Comparison of ENCODE assay signal across 26 cellular contexts in the genomic region with DNA sequence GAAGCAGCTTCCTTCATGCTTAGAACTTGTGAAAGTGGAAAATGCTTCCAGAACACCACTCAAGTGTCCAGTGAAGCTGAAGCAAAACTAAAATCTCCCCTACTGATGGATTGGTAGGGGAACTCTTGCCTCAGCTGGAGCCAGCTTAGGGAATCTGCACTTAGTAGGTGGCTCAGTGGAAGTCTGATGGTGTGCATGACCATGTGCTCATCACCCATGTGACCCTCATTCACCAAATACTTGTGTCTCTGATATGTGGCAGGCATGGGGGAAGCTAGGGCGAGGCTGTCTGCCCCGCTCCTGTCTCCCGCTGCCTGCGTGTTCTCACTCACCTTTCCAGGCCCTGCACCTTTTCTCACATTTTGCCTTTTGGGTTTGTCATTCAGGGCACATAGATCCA. TPM values are rescaled to one million over a fixed set of nuclear protein-coding genes. Genes with fewer than 3 reads are reported as not detected.
DNase-seq lines count a peak whose midpoint lies in the region; ATAC-seq, FAIRE-seq and TF ChIP-seq lines count a peak whose summit lies in the region.
"Had no signal": no experiment of that assay in that cellular context is flagged by ENCODE, and none has a peak within 500 bp of the region (broad histone marks: within the 10 kb centered on the region; RNA-seq: fewer than 3 reads in every experiment).

No MANE protein-coding gene starts in this region.

- H4K5ac ChIP-seq in mesendoderm (ENCODE audit: low read length), result peak overlapping the region; percentile 42

- peak overlapping the region; percentile 58 for H2BK5ac ChIP-seq in mesendoderm (ENCODE audit: low read length)

- H3K79me2 ChIP-seq in astrocyte (ENCODE audit: insufficient read depth, low read length) (peaks cover 100% of the 10 kb centered on the region), mesendoderm (ENCODE audit: control insufficient read depth, insufficient read depth, low read length) (peaks cover 69% of the 10 kb centered on the region)

- intact Hi-C loops in sigmoid colon (cut with DNase I), result loop anchor here (2.0 kb wide), 1 partner anchor 203 kb away; no protein-coding TSS in a partner anchor

- H3K23ac ChIP-seq in mesendoderm (ENCODE audit: low read length), result no peak overlapping the region

- TF ChIP-seq CTCF in astrocyte (IDR thresholded peaks at IDR 0.05; ENCODE audit: insufficient read depth, low read depth, low read length) (no peak), sigmoid colon (IDR thresholded peaks at IDR 0.05) (no peak)

- peak overlapping the region; percentile 5 for H2AK5ac ChIP-seq in mesendoderm (ENCODE audit: low read length)

- TF ChIP-seq POLR2A in sigmoid colon (IDR thresholded peaks at IDR 0.05), result no peak

- peaks cover 78% of the 10 kb centered on the region for H3K4me1 Mint-ChIP-seq in astrocyte (ENCODE audit: low read depth, unreplicated experiment)
- H3K4me1 Mint-ChIP-seq: memory B cell had no signal

- DNase-seq in astrocyte (ENCODE audit: low read depth) (no peak), mesendoderm (peak; percentile 62), sigmoid colon (no peak), GDM1 (lab: John Stamatoyannopoulos, UW) (no peak), AG08396 (ENCODE audit: low spot score) (no peak)
- DNase-seq: activated CD4-positive, alpha-beta memory T cell treated with anti-CD3 and anti-CD28 coated beads for 36 hours; activated CD4-positive, CD25-positive, alpha-beta regulatory T cell; activated effector memory CD4-positive, alpha-beta T cell treated with Interleukin-2 at 50 U/mL for 16 hours; activated naive CD8-positive, alpha-beta T cell treated with anti-CD3 and anti-CD28 coated beads, Interleukin-2, amount 10 ng/mL, durations not matched to agents 7 days and 5 days; CD8-positive, alpha-beta memory T cell; DMS53; effector memory CD4-positive, alpha-beta T cell; esophagus squamous epithelium; MG63; naive thymus-derived CD8-positive, alpha-beta T cell; NCI-H1436 treated with DMSO at 0.1 percent for 48 hours; NCI-H2171; NCI-H524 treated with DMSO at 0.1 percent for 48 hours; stimulated activated CD4-positive, alpha-beta T cell treated with anti-CD3 and anti-CD28 coated beads, Interleukin-2, amount 100 ng/mL, for 48 hours; stimulated activated naive CD4-positive, alpha-beta T cell had no signal

- no CpG with 5 or more reads among the region's 4 CpGs for WGBS in mesendoderm (ENCODE audit: extremely low coverage, insufficient coverage, low lambda C conversion rate)
- WGBS in sigmoid colon, 2 donors, result 97 to 98% methylated on average over 4 of the region's 4 CpGs

- peak overlapping the region; percentile 41 for H3K4ac ChIP-seq in mesendoderm (ENCODE audit: low read depth, low read length)

- H3K9me3 ChIP-seq in HUES48 (ENCODE audit: control insufficient read depth, insufficient read depth, low read length) (no peaks in the 10 kb centered on the region), astrocyte (ENCODE audit: insufficient read depth, low read depth, low read length) (no peaks in the 10 kb centered on the region), sigmoid colon (no peaks in the 10 kb centered on the region)
- H3K9me3 ChIP-seq: esophagus squamous epithelium, MG63, thoracic aorta had no signal

- no peak overlapping the region for H2AFZ ChIP-seq in astrocyte (ENCODE audit: low read depth, low read length)

- peak overlapping the region; percentile 91 for H3K18ac ChIP-seq in mesendoderm (ENCODE audit: low read length)

- H3K79me1 ChIP-seq in mesendoderm (ENCODE audit: low read length), result peaks cover 3% of the 10 kb centered on the region

- ATAC-seq in HG03460 (IDR thresholded peaks at IDR 0.05; ENCODE audit: unreplicated experiment) (no peak), HG03378 (IDR thresholded peaks at IDR 0.05; ENCODE audit: unreplicated experiment) (no peak)

- no peaks in the 10 kb centered on the region for H3K9me3 Mint-ChIP-seq in astrocyte (ENCODE audit: unreplicated experiment)
- H3K9me3 Mint-ChIP-seq: activated CD4-positive, alpha-beta memory T cell treated with anti-CD3 and anti-CD28 coated beads for 36 hours; activated naive CD8-positive, alpha-beta T cell treated with anti-CD3 and anti-CD28 coated beads, Interleukin-2, amount 10 ng/mL, durations not matched to agents 7 days and 5 days; CD8-positive, alpha-beta memory T cell had no signal

- H3K27me3 ChIP-seq in HUES48 (ENCODE audit: control insufficient read depth, insufficient read depth, low read length) (peaks cover 36% of the 10 kb centered on the region), astrocyte (ENCODE audit: insufficient read depth, low read length) (no peaks in the 10 kb centered on the region), mesendoderm (ENCODE audit: insufficient read depth, low read length, poor library complexity) (no peaks in the 10 kb centered on the region), sigmoid colon (no peaks in the 10 kb centered on the region)
- H3K27me3 ChIP-seq: esophagus squamous epithelium, MG63 had no signal

- H3K4me1 ChIP-seq in HUES48 (ENCODE audit: control insufficient read depth, insufficient read depth, low read length) (peaks cover 95% of the 10 kb centered on the region), astrocyte (ENCODE audit: insufficient read depth, low read length) (peaks cover 61% of the 10 kb centered on the region), mesendoderm (ENCODE audit: control insufficient read depth, low read depth, low read length) (peaks cover 35% of the 10 kb centered on the region), sigmoid colon (peaks cover 0 to 93% (median 64%) of the 10 kb centered on the region in 4 donors)

- peaks cover 74% of the 10 kb centered on the region for H4K20me1 ChIP-seq in astrocyte (ENCODE audit: insufficient read depth, low read length)

- H3K9ac ChIP-seq in HUES48 (ENCODE audit: low read depth, low read length) (no peak overlapping the region), astrocyte (ENCODE audit: low read length) (no peak overlapping the region), mesendoderm (ENCODE audit: low read length) (peak overlapping the region; percentile 31)

- H3K27ac ChIP-seq in HUES48 (ENCODE audit: low read depth, low read length), result peak overlapping the region; percentile 93
- H3K27ac ChIP-seq in astrocyte (ENCODE audit: low read depth, low read length), result no peak overlapping the region
- peak overlapping the region; percentile 42 for H3K27ac ChIP-seq in mesendoderm (ENCODE audit: low read depth, low read length)
- H3K27ac ChIP-seq in sigmoid colon, result peak overlapping the region in 3 of 4 donors; percentile 99
- H3K27ac ChIP-seq: HL-60, thoracic aorta had no signal

- H2BK15ac ChIP-seq in mesendoderm (replicated peaks; ENCODE audit: low read depth), result no peak overlapping the region

- H3K27ac Mint-ChIP-seq in astrocyte (ENCODE audit: unreplicated experiment), result peak overlapping the region; percentile 50
- H3K27ac Mint-ChIP-seq: activated CD4-positive, alpha-beta memory T cell treated with anti-CD3 and anti-CD28 coated beads for 36 hours; activated naive CD8-positive, alpha-beta T cell treated with anti-CD3 and anti-CD28 coated beads, Interleukin-2, amount 10 ng/mL, durations not matched to agents 7 days and 5 days; CD8-positive, alpha-beta memory T cell; memory B cell; naive thymus-derived CD8-positive, alpha-beta T cell had no signal

- H3K36me3 ChIP-seq in HUES48 (ENCODE audit: control insufficient read depth, insufficient read depth, low read length), result peaks cover 6% of the 10 kb centered on the region; the same call in 1 of the 2 replicates
- peaks cover 2% of the 10 kb centered on the region for H3K36me3 ChIP-seq in astrocyte (ENCODE audit: insufficient read depth, low read length)
- no peaks in the 10 kb centered on the region for H3K36me3 ChIP-seq in mesendoderm (ENCODE audit: control insufficient read depth, insufficient read depth, low read length)
- no peaks in the 10 kb centered on the region for H3K36me3 ChIP-seq in sigmoid colon
- H3K36me3 ChIP-seq: esophagus squamous epithelium, thoracic aorta had no signal

- TF ChIP-seq EP300 in sigmoid colon (IDR thresholded peaks at IDR 0.05), result no peak

- peak overlapping the region; percentile 44; the same call in 1 of the 2 replicates for H3K4me3 ChIP-seq in HUES48 (ENCODE audit: low read depth, low read length)
- H3K4me3 ChIP-seq in astrocyte (ENCODE audit: insufficient read depth, low read depth, low read length), result no peak overlapping the region
- H3K4me3 ChIP-seq in mesendoderm (ENCODE audit: low read length), result no peak overlapping the region
- no peak overlapping the region for H3K4me3 ChIP-seq in sigmoid colon
- H3K4me3 ChIP-seq: MG63 had no signal

- H3K36me3 Mint-ChIP-seq in astrocyte (ENCODE audit: low read depth, unreplicated experiment), result peaks cover 3% of the 10 kb centered on the region
- H3K36me3 Mint-ChIP-seq: activated CD4-positive, alpha-beta memory T cell treated with anti-CD3 and anti-CD28 coated beads for 36 hours; activated naive CD8-positive, alpha-beta T cell treated with anti-CD3 and anti-CD28 coated beads, Interleukin-2, amount 10 ng/mL, durations not matched to agents 7 days and 5 days had no signal

- H3K4me2 ChIP-seq in astrocyte (ENCODE audit: low read length), result no peak overlapping the region
- no peak overlapping the region for H3K4me2 ChIP-seq in mesendoderm (ENCODE audit: low read length)

- peak overlapping the region; percentile 78 for H2BK120ac ChIP-seq in mesendoderm (ENCODE audit: low read depth, low read length)

- peak overlapping the region; percentile 57 for H3K56ac ChIP-seq in mesendoderm (ENCODE audit: low read length)

- no peaks in the 10 kb centered on the region for H3K27me3 Mint-ChIP-seq in astrocyte (ENCODE audit: low read depth, unreplicated experiment)

- peak overlapping the region; percentile 73 for H3K4me3 Mint-ChIP-seq in astrocyte (ENCODE audit: unreplicated experiment)
- H3K4me3 Mint-ChIP-seq: activated CD4-positive, alpha-beta memory T cell treated with anti-CD3 and anti-CD28 coated beads for 36 hours; activated naive CD8-positive, alpha-beta T cell treated with anti-CD3 and anti-CD28 coated beads, Interleukin-2, amount 10 ng/mL, durations not matched to agents 7 days and 5 days; memory B cell had no signal

- no peak for FAIRE-seq in astrocyte (lab: Jason Lieb, UNC)

- H4K8ac ChIP-seq in mesendoderm (ENCODE audit: low read depth, low read length), result no peak overlapping the region

RNA-seq across cellular contexts. Expression of a gene that starts 7.2 kb away (rescaled TPM):
- total RNA-seq in astrocyte (141 and 149 TPM in 2 replicates), sigmoid colon (100 to 1,000 TPM; 155 to 200 (median 186) TPM)
- polyA plus RNA-seq in mesendoderm (2013, experiment 1 of 2), result 57.5 TPM
- polyA plus RNA-seq in mesendoderm (2013, experiment 2 of 2), result 58.2 TPM
- 10 to 100 TPM in 1 of 3 donors, 1 to 10 TPM in 2; 3.2 to 14.0 (median 4.2) TPM for polyA plus RNA-seq in sigmoid colon
- total RNA-seq: activated naive CD8-positive, alpha-beta T cell treated with anti-CD3 and anti-CD28 coated beads, Interleukin-2, amount 10 ng/mL, durations not matched to agents 7 days and 5 days; naive thymus-derived CD8-positive, alpha-beta T cell had no signal
- polyA plus RNA-seq: CD8-positive, alpha-beta memory T cell; naive thymus-derived CD8-positive, alpha-beta T cell had no signal
